ENCODE assay signal across 22 cellular contexts in the genomic region with DNA sequence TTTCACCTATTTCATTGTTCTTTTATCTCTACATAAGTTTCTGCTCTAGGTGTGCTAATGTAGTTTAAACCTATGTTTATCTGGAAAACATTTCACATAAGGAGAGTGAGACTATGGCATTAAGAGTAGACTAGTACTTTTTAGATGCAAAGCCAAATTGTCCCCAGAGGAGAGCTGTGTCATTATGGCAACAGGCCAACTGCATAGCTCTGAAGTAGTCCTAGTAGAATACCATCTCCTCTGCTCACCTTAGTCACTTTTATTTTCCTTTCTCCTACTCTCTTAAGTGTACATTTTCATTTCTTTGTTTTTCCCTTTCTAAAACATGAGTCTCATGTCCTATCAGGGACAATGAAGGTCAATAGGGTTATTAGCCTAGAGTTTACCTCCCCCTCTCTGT.
A peak's percentile ranks its signal among the peaks of the same experiment; 100 is the strongest.
DNase-seq lines count a peak whose midpoint lies in the region; ATAC-seq and TF ChIP-seq lines count a peak whose summit lies in the region.
"Had no signal": no experiment of that assay in that cellular context is flagged by ENCODE, and none has a peak within 500 bp of the region (broad histone marks: within the 10 kb centered on the region; RNA-seq: fewer than 3 reads in every experiment).

No MANE protein-coding gene starts in this region.

- H4K20me1 ChIP-seq in PC-9 (ENCODE audit: insufficient read depth): no peaks in the 10 kb centered on the region

- no peak for ATAC-seq in GM19455 (IDR thresholded peaks at IDR 0.05; ENCODE audit: unreplicated experiment)
- no peak for ATAC-seq in esophagus mucosa
- ATAC-seq: left colon, Right ventricle myocardium inferior had no signal

- peaks cover 31% of the 10 kb centered on the region for H3K4me1 ChIP-seq in PC-9 (replicated peaks; ENCODE audit: insufficient read depth)

- intact Hi-C loops in PC-9 (cut with micrococcal nuclease; ENCODE audit: unreplicated experiment): loop anchor here (5.0 kb wide), 1 partner anchor 47 kb away; no protein-coding TSS in a partner anchor

- TF ChIP-seq CTCF in AG10803 (conservative IDR thresholded peaks at IDR 0.05; ENCODE audit: low read length) (no peak), PC-9 (conservative IDR thresholded peaks at IDR 0.05) (no peak), fibroblast of mammary gland (conservative IDR thresholded peaks at IDR 0.05; ENCODE audit: control insufficient read depth, insufficient read depth, low read depth, low read length) (no peak)

- H3K9me2 ChIP-seq in PC-9 (ENCODE audit: insufficient read depth): no peaks in the 10 kb centered on the region

- BruUV-seq in PC-9 (replicated peaks; lab: Mats Ljungman, UMichigan): no TSS peak

- DNase-seq in A172 (ENCODE audit: low spot score) (peak; percentile 35), AG10803 (ENCODE audit: low read depth) (peak; percentile 12), PC-9 (peak; percentile 31 to 43), fibroblast of mammary gland (ENCODE audit: low read depth) (peak; percentile 43), HuH-7 (ENCODE audit: low spot score) (no peak), DMS114 treated with DMSO at 0.1 percent for 48 hours (lab: John Stamatoyannopoulos, UW; ENCODE audit: unreplicated experiment) (no peak)
- DNase-seq: activated CD4-positive, alpha-beta T cell treated with anti-CD3 and anti-CD28 coated beads for 1 hour; activated naive CD4-positive, alpha-beta T cell treated with anti-CD3 and anti-CD28 coated beads, Interleukin-2, amount 10 ng/mL, durations not matched to agents 7 days and 5 days; activated T-cell treated with anti-CD3 and anti-CD28 coated beads, Interleukin-2, amount 50 U/mL, for 48 hours; AML-193; anterior cingulate cortex; cerebellar nuclear complex; effector CD8-positive, alpha-beta T cell; glutamatergic neuron; HFFc6; left colon; stimulated activated CD4-positive, alpha-beta T cell treated with anti-CD3 and anti-CD28 coated beads, Interleukin-2, amount 100 ng/mL, for 24 hours; stimulated activated naive CD4-positive, alpha-beta T cell; tibial artery had no signal

- peaks cover 23% of the 10 kb centered on the region; the same call in 1 of the 2 replicates for H3K79me2 ChIP-seq in PC-9 (ENCODE audit: low read depth)

- H2AFZ ChIP-seq in PC-9: no peak overlapping the region

- no peaks in the 10 kb centered on the region for H3K27me3 ChIP-seq in PC-9 (ENCODE audit: insufficient read depth, low read depth)
- H3K27me3 ChIP-seq: tibial artery had no signal

- H3K27ac ChIP-seq in PC-9: peak overlapping the region; percentile 53
- H3K27ac ChIP-seq: tibial artery had no signal

- 0 out of 2 replicates have a peak, but pooled peaks cover 5% of the 10 kb centered on the region for H3K36me3 ChIP-seq in PC-9 (ENCODE audit: low read depth)
- H3K36me3 ChIP-seq: tibial artery had no signal

- POLR2A ChIA-PET in PC-9 (lab: Charles Lee; ENCODE audit: unreplicated experiment): no interaction called here

- CTCF ChIA-PET in PC-9 (lab: Charles Lee): no interaction called here

- peaks cover 15% of the 10 kb centered on the region; the same call in 1 of the 2 replicates for H3F3A ChIP-seq in PC-9 (ENCODE audit: insufficient read depth, low read depth)

- no peaks in the 10 kb centered on the region for H3K9me3 ChIP-seq in PC-9 (ENCODE audit: insufficient read depth, low read depth)
- H3K9me3 ChIP-seq: tibial artery had no signal

- H3K4me3 ChIP-seq in AG10803 (ENCODE audit: low read length): no peak overlapping the region
- no peak overlapping the region for H3K4me3 ChIP-seq in PC-9
- H3K4me3 ChIP-seq in fibroblast of mammary gland (ENCODE audit: control insufficient read depth, low read depth, low read length): no peak overlapping the region
- H3K4me3 ChIP-seq: tibial artery had no signal

- peak overlapping the region; percentile 31 for H3K4me2 ChIP-seq in PC-9

Comparison
In these comparisons a context has a peak if more than half of its experiments do, and no peak if none do; other contexts are left out.
1. DNase-seq: peak in A172 (single experiment), AG10803 (single experiment), PC-9 (2 of 2) and fibroblast of mammary gland (single experiment); none in HuH-7 (single experiment) and DMS114 treated with DMSO at 0.1 percent for 48 hours (single experiment).